9 cellular contexts compared by ENCODE assay signal in genomic region chr9:117247271-117247670, GRCh38.
A peak's percentile ranks its signal among the peaks of the same experiment; 100 is the strongest.
DNase-seq lines count a peak whose midpoint lies in the region; ATAC-seq and TF ChIP-seq lines count a peak whose summit lies in the region.
"Had no signal": no experiment of that assay in that cellular context is flagged by ENCODE, and none has a peak within 500 bp of the region (broad histone marks: within the 10 kb centered on the region; RNA-seq: fewer than 3 reads in every experiment).

No MANE protein-coding gene starts in this region.

- peak; percentile 53 for ATAC-seq in GM18868 (IDR thresholded peaks at IDR 0.05; ENCODE audit: unreplicated experiment)

- H3K9me2 ChIP-seq in hepatocyte (replicated peaks; ENCODE audit: insufficient read depth) = no peaks in the 10 kb centered on the region

- TF ChIP-seq EP300 in ovary (IDR thresholded peaks at IDR 0.05) = no peak

- H3K27me3 ChIP-seq in OCI-LY3 (ENCODE audit: low read depth, low read length) = 0 out of 2 replicates have a peak, but pooled peaks cover 5% of the 10 kb centered on the region
- peaks cover 3% of the 10 kb centered on the region for H3K27me3 ChIP-seq in hepatocyte
- H3K27me3 ChIP-seq in ovary = no peaks in the 10 kb centered on the region

- H3K79me2 ChIP-seq in OCI-LY3 (ENCODE audit: low read length) (no peaks in the 10 kb centered on the region), hepatocyte (no peaks in the 10 kb centered on the region)

- H3K27ac ChIP-seq in OCI-LY3 (ENCODE audit: low read length) (no peak overlapping the region), hepatocyte (no peak overlapping the region), ovary (no peak overlapping the region)

- intact Hi-C loops in ovary (cut with DNase I) = no loop called here

- H3K9me3 ChIP-seq in OCI-LY3 (ENCODE audit: insufficient read depth, low read length) = no peaks in the 10 kb centered on the region
- no peaks in the 10 kb centered on the region for H3K9me3 ChIP-seq in hepatocyte (ENCODE audit: low read depth)
- H3K9me3 ChIP-seq in ovary = no peaks in the 10 kb centered on the region

- H3K4me3 ChIP-seq in OCI-LY3 (ENCODE audit: low read length) (no peak overlapping the region), hepatocyte (no peak overlapping the region), ovary (no peak overlapping the region)

- TF ChIP-seq CTCF in OCI-LY3 (IDR thresholded peaks at IDR 0.05; ENCODE audit: low read depth, low read length) = peak; percentile 39
- peak; percentile 47 for TF ChIP-seq CTCF in hepatocyte (IDR thresholded peaks at IDR 0.05; ENCODE audit: poor library complexity)
- TF ChIP-seq CTCF in ovary (IDR thresholded peaks at IDR 0.05) = no peak

- H3K9ac ChIP-seq in OCI-LY3 (ENCODE audit: low read length) = no peak overlapping the region

- no peak for TF ChIP-seq POLR2A in ovary (IDR thresholded peaks at IDR 0.05)

- 72% methylated on average over 1 of the region's 1 CpG for WGBS in hepatocyte (ENCODE audit: low lambda C conversion rate, missing lambda C conversion rate)
- WGBS in ovary, 3 donors = 9 to 22% (median 22%) methylated on average over 1 of the region's 1 CpG

- H3K36me3 ChIP-seq in OCI-LY3 (replicated peaks; ENCODE audit: low read depth, low read length) (no peaks in the 10 kb centered on the region), hepatocyte (replicated peaks; ENCODE audit: insufficient read depth, low read depth) (no peaks in the 10 kb centered on the region), ovary (no peaks in the 10 kb centered on the region)

- in situ Hi-C loops in ACHN (cut with HindIII; ENCODE audit: low pct_ligation_motif_present, low pct_unique_long_range_greater_than_20kb, low sequenced_read_pairs) = no loop called here

- H3K4me1 ChIP-seq in OCI-LY3 (ENCODE audit: low read length) (no peaks in the 10 kb centered on the region), hepatocyte (ENCODE audit: insufficient read depth) (no peaks in the 10 kb centered on the region), ovary (ENCODE audit: insufficient read depth) (no peaks in the 10 kb centered on the region)

- H4K20me1 ChIP-seq in OCI-LY3 (ENCODE audit: insufficient read depth, low read length) (no peaks in the 10 kb centered on the region), hepatocyte (ENCODE audit: insufficient read depth, poor library complexity, severe bottlenecking) (no peaks in the 10 kb centered on the region)

- H3K4me2 ChIP-seq in OCI-LY3 (ENCODE audit: low read length) (no peak overlapping the region), hepatocyte (no peak overlapping the region)

- H2AFZ ChIP-seq in OCI-LY3 (ENCODE audit: low read depth, low read length) (no peak overlapping the region), hepatocyte (no peak overlapping the region)

- DNase-seq in ACHN (peak; percentile 27), hepatocyte (ENCODE audit: low spot score) (peak; percentile 19), NOMO-1 treated with dmso at 0.1 percent for 144 hours (lab: John Stamatoyannopoulos, UW; ENCODE audit: unreplicated experiment) (no peak), ovary (no peak), NCI-H187 treated with DMSO at 0.1 percent for 48 hours (lab: John Stamatoyannopoulos, UW) (no peak)
- no peak for DNase-seq in activated CD4-positive, alpha-beta T cell treated with anti-CD3 and anti-CD28 coated beads, Interleukin-2, amount 50 U/mL, for 1 hour
- DNase-seq: activated gamma-delta T cell treated with Interleukin-2 at 50 U/mL for 16 hours had no signal

Comparison
In these comparisons a context has a peak if more than half of its experiments do, and no peak if none do; other contexts are left out.
1. DNase-seq: peak in ACHN (single experiment) and hepatocyte (single experiment); none in NOMO-1 treated with dmso at 0.1 percent for 144 hours (single experiment), ovary (0 of 5), NCI-H187 treated with DMSO at 0.1 percent for 48 hours (single experiment) and activated CD4-positive, alpha-beta T cell treated with anti-CD3 and anti-CD28 coated beads, Interleukin-2, amount 50 U/mL, for 1 hour (single experiment).
2. CTCF ChIP-seq: peak in OCI-LY3 (single experiment) and hepatocyte (single experiment); none in ovary (0 of 3).